ENCODE assay signal across 20 cellular contexts in the genomic region with DNA sequence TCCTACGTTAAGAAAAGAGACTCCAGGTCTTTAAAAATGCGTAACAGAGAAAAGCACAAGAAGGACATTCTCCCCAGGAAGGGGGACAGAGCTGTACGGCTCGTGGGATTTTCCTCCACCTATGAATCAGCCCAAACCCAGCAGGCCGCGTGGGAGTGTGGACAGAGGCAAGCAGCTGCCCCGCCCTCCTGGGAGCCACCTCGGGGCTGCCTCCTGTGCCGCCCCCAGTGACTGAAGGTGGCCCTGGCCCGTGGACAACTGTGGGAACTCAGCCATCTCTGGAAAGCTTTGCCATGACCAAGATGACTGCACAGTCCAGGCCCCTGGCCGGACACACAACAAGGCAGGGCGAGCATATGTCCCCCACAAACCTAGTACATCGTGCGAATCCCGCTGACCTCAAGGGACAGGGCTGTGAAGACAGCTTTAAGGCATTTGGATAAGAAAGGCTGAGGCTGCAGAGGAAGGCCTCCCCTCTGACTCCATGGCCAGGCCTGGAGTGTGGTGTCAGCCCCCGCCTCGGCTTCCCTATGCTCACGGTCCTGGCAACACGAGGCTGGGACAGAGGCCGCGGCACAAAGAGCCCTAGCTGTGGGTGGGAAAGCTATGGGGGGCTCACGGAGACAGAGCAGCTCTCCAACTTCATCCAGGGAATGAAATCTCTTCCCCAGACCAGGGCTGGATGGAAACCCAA. TPM values are rescaled to one million over a fixed set of nuclear protein-coding genes. Genes with fewer than 3 reads are reported as not detected.
DNase-seq lines count a peak whose midpoint lies in the region; ATAC-seq, FAIRE-seq and TF ChIP-seq lines count a peak whose summit lies in the region.
"Had no signal": no experiment of that assay in that cellular context is flagged by ENCODE, and none has a peak within 500 bp of the region (broad histone marks: within the 10 kb centered on the region; RNA-seq: fewer than 3 reads in every experiment).

No MANE protein-coding gene starts in this region.

- H3K4me1 ChIP-seq in HEK293 (ENCODE audit: control insufficient read depth, insufficient read depth, low read length) (no peaks in the 10 kb centered on the region), K562 (replicated peaks in 1 of 2; ENCODE audit: control insufficient read depth in 2 of 2, insufficient read depth in 2 of 2, low read length in 2 of 2) (peaks cover 0 to 29% of the 10 kb centered on the region in 2 experiments; a peak in 4 of 5 replicates), left ventricle myocardium inferior (peaks cover 62% of the 10 kb centered on the region), spleen (peaks cover 0 to 8% (median 0%) of the 10 kb centered on the region in 6 donors)

- H3K27ac ChIP-seq in HEK293 (ENCODE audit: extremely low read depth, low read depth, low read length) (no peak overlapping the region), K562 (ENCODE audit: extremely low read depth, low read depth, low read length) (no peak overlapping the region), left ventricle myocardium inferior (replicated peaks) (peak overlapping the region; percentile 78), spleen (no peak overlapping the region), WERI-Rb-1 (no peak overlapping the region)
- H3K27ac ChIP-seq: transverse colon had no signal

- no peak overlapping the region for H3K27ac Mint-ChIP-seq in mesothelial cell of epicardium
- H3K27ac Mint-ChIP-seq: activated naive CD4-positive, alpha-beta T cell treated with anti-CD3 and anti-CD28 coated beads, Interleukin-2, amount 50 U/mL, for 72 hours; T-cell had no signal

- no peaks in the 10 kb centered on the region for H3K9me3 Mint-ChIP-seq in mesothelial cell of epicardium
- H3K9me3 Mint-ChIP-seq: activated naive CD4-positive, alpha-beta T cell treated with anti-CD3 and anti-CD28 coated beads, Interleukin-2, amount 50 U/mL, for 72 hours; T-cell had no signal

- 24% methylated on average over 22 of the region's 22 CpGs for WGBS in K562 (ENCODE audit: insufficient coverage, low coverage, missing lambda C conversion rate)
- 78 to 95% (median 83%) methylated on average over 20 to 22 of the region's 22 CpGs for WGBS in spleen, 5 donors

- peaks cover 36% of the 10 kb centered on the region for H3K36me3 Mint-ChIP-seq in mesothelial cell of epicardium
- H3K36me3 Mint-ChIP-seq: activated naive CD4-positive, alpha-beta T cell treated with anti-CD3 and anti-CD28 coated beads, Interleukin-2, amount 50 U/mL, for 72 hours; T-cell had no signal

- intact Hi-C loops in K562 (cut with micrococcal nuclease) = loop anchor here (5.0 to 10.0 kb wide), 2 partner anchors 97 to 990 kb away; no protein-coding TSS in a partner anchor
- intact Hi-C loops in left ventricle myocardium inferior (cut with micrococcal nuclease) = no loop called here
- intact Hi-C loops in spleen (cut with DNase I; ENCODE audit: low total_unique reads) = no loop called here

- in situ Hi-C loops in K562 (cut with MboI) = no loop called here

- POLR2A ChIA-PET in HEK293 (lab: Yijun Ruan, JAX) = no interaction called here
- POLR2A ChIA-PET in K562 (lab: Yijun Ruan, JAX) = interaction anchor here (0.5 to 1.3 kb wide), 7 partner anchors 10 to 747 kb away, joined by 3 to 5 read pairs (median 3); no protein-coding TSS in a partner anchor

- DNase-seq in K562 (ENCODE audit: extremely low read depth in 1 of 4, low spot score in 3 of 4) (peak; percentile 41 to 62 (median 56)), left ventricle myocardium inferior (no peak), spleen (peak; percentile 70), mesothelial cell of epicardium (ENCODE audit: low spot score in 2 of 2, unreplicated experiment in 2 of 2) (no peak), NCI-H2227 treated with DMSO at 0.1 percent for 48 hours (lab: John Stamatoyannopoulos, UW) (no peak), WERI-Rb-1 (no peak), DMS114 treated with DMSO at 0.1 percent for 48 hours (lab: John Stamatoyannopoulos, UW; ENCODE audit: unreplicated experiment) (no peak)
- DNase-seq: activated CD4-positive, alpha-beta T cell treated with anti-CD3 and anti-CD28 coated beads, Interleukin-2, amount 50 U/mL, for 4 hours; activated T-cell treated with anti-CD3 and anti-CD28 coated beads for 4 hours; central memory CD4-positive, alpha-beta T cell; effector memory CD4-positive, alpha-beta T cell; Karpas-422; NCI-H1417; NCI-H82; stimulated activated CD4-positive, alpha-beta T cell treated with anti-CD3 and anti-CD28 coated beads, Interleukin-12 subunit alpha, Interleukin-12 subunit beta, amount 100 ng/mL, for 4 hours; T-cell; transverse colon had no signal

- CTCF ChIA-PET in HEK293 (lab: Yijun Ruan, JAX) (interaction anchor here (0.6 to 0.7 kb wide), 2 partner anchors 13 to 21 kb away, joined by 3 to 4 read pairs; no protein-coding TSS in a partner anchor), K562 (lab: Yijun Ruan, JAX; ENCODE audit: low intra/inter-chr PET ratio) (no interaction called here)

- no peak overlapping the region for H3K4me2 ChIP-seq in K562 (ENCODE audit: insufficient read depth, low read length)

- H3K9me1 ChIP-seq in K562 (ENCODE audit: control insufficient read depth, insufficient read depth, low read length) = no peaks in the 10 kb centered on the region

- 0 out of 4 replicates have a peak overlapping the region, but pooled peaks of 1 of the 2 experiments have one; percentile 28 for H3K9ac ChIP-seq in K562 (ENCODE audit: insufficient read depth in 1 of 2, low read depth in 2 of 2, low read length in 2 of 2)

- peaks cover 0 to 42% of the 10 kb centered on the region in 2 experiments; a peak in 1 of 3 replicates for H3K36me3 ChIP-seq in HEK293 (ENCODE audit: control insufficient read depth in 2 of 2, insufficient read depth in 1 of 2, low read length in 2 of 2)
- no peaks in the 10 kb centered on the region for H3K36me3 ChIP-seq in K562 (ENCODE audit: control insufficient read depth, insufficient read depth, low read length)
- H3K36me3 ChIP-seq in left ventricle myocardium inferior = peaks cover 48% of the 10 kb centered on the region
- peaks cover 0 to 87% (median 37%) of the 10 kb centered on the region in 6 donors for H3K36me3 ChIP-seq in spleen
- H3K36me3 ChIP-seq in WERI-Rb-1 = peaks cover 2% of the 10 kb centered on the region; the same call in 1 of the 2 replicates
- H3K36me3 ChIP-seq: transverse colon had no signal

- H4K20me1 ChIP-seq in K562 (replicated peaks; ENCODE audit: control insufficient read depth, insufficient read depth, low read length) = peaks cover 13% of the 10 kb centered on the region

- H3K27me3 ChIP-seq in K562 (ENCODE audit: control insufficient read depth in 2 of 2, insufficient read depth in 2 of 2, low read length in 2 of 2) (peaks cover 54 to 76% of the 10 kb centered on the region in 2 experiments), left ventricle myocardium inferior (ENCODE audit: low read depth) (no peaks in the 10 kb centered on the region), spleen (replicated peaks in 1 of 7) (no peaks in the 10 kb centered on the region), WERI-Rb-1 (ENCODE audit: insufficient read depth, low read depth, severe bottlenecking) (no peaks in the 10 kb centered on the region)
- H3K27me3 ChIP-seq: transverse colon had no signal

- no peak overlapping the region for H3K4me3 Mint-ChIP-seq in mesothelial cell of epicardium
- H3K4me3 Mint-ChIP-seq: T-cell had no signal

- ATAC-seq in K562 = peak; percentile 52
- ATAC-seq: activated naive CD4-positive, alpha-beta T cell treated with anti-CD3 and anti-CD28 coated beads, Interleukin-2, amount 50 U/mL, for 72 hours; T-cell had no signal

- no peak for TF ChIP-seq EP300 in K562 (IDR thresholded peaks at IDR 0.05; ENCODE audit: low read length)

- no TSS peak for BruUV-seq in K562 (replicated peaks; lab: Mats Ljungman, UMichigan)

- H3K4me3 ChIP-seq in HEK293 (ENCODE audit: low read depth, low read length) = no peak overlapping the region
- no peak overlapping the region for H3K4me3 ChIP-seq in K562
- no peak overlapping the region for H3K4me3 ChIP-seq in left ventricle myocardium inferior
- no peak overlapping the region for H3K4me3 ChIP-seq in spleen
- no peak overlapping the region for H3K4me3 ChIP-seq in WERI-Rb-1 (ENCODE audit: low read depth, low read length)
- H3K4me3 ChIP-seq: transverse colon had no signal

- FAIRE-seq in K562 (lab: Jason Lieb, UNC) = no peak
- FAIRE-seq: H54 had no signal

- no peak for TF ChIP-seq RAD21 in K562 (CRISPR knock-in tag; conservative IDR thresholded peaks at IDR 0.05 in 1 of 2, IDR thresholded peaks at IDR 0.05 in 1 of 2)

- TF ChIP-seq POLR2A in K562 (conservative IDR thresholded peaks at IDR 0.05) (no peak), spleen (IDR thresholded peaks at IDR 0.05) (no peak)

- TF ChIP-seq CTCF in HEK293 (tag by site-specific recombination; IDR thresholded peaks at IDR 0.05) (no peak), K562 (IDR thresholded peaks at IDR 0.05 in 2 of 3, conservative IDR thresholded peaks at IDR 0.05 in 1 of 3; ENCODE audit: insufficient read depth in 2 of 3, low read depth in 1 of 3, low read length in 3 of 3) (no peak), left ventricle myocardium inferior (IDR thresholded peaks at IDR 0.05; ENCODE audit: borderline replicate concordance) (no peak), spleen (IDR thresholded peaks at IDR 0.05 in 8 of 11, conservative IDR thresholded peaks at IDR 0.05 in 3 of 11) (no peak), mesothelial cell of epicardium (IDR thresholded peaks at IDR 0.05; ENCODE audit: unreplicated experiment) (no peak), WERI-Rb-1 (IDR thresholded peaks at IDR 0.05; ENCODE audit: low read depth, low read length) (no peak)

- no peak overlapping the region for H2AFZ ChIP-seq in K562 (ENCODE audit: low read depth, low read length)

- no peaks in the 10 kb centered on the region for H3K79me2 ChIP-seq in K562 (ENCODE audit: control insufficient read depth, insufficient read depth, low read length)

- H3K4me1 Mint-ChIP-seq in mesothelial cell of epicardium = peaks cover 26% of the 10 kb centered on the region

- no peaks in the 10 kb centered on the region for H3K27me3 Mint-ChIP-seq in mesothelial cell of epicardium (ENCODE audit: low read depth)
- H3K27me3 Mint-ChIP-seq: T-cell had no signal

- no peaks in the 10 kb centered on the region for H3K9me3 ChIP-seq in HEK293 (ENCODE audit: control insufficient read depth, insufficient read depth, low read depth, low read length)
- H3K9me3 ChIP-seq in K562 (replicated peaks; ENCODE audit: control insufficient read depth, insufficient read depth, low read depth, low read length) = no peaks in the 10 kb centered on the region
- no peaks in the 10 kb centered on the region for H3K9me3 ChIP-seq in left ventricle myocardium inferior (replicated peaks)
- H3K9me3 ChIP-seq in spleen = no peaks in the 10 kb centered on the region
- H3K9me3 ChIP-seq in WERI-Rb-1 (ENCODE audit: severe bottlenecking) = no peaks in the 10 kb centered on the region
- H3K9me3 ChIP-seq: transverse colon had no signal

RNA-seq across cellular contexts. Expression of a gene that starts 26.9 kb away (rescaled TPM):
- total RNA-seq in K562 (2011; cell fraction: chromatin; rRNA removed; ENCODE audit: low replicate concordance) = not detected in 2 replicates
- total RNA-seq in K562 (2011; cell fraction: nucleolus; rRNA removed) = 0.17 TPM in 1 of 2 replicates, not detected in the other
- total RNA-seq in K562 (2011; cell fraction: nucleoplasm; rRNA removed) = not detected in 2 replicates
- total RNA-seq in K562 (2014; rRNA removed) (0.08 TPM in 1 of 2 replicates, not detected in the other), K562 (2014; rRNA removed; fragmentation: Illumina TruSeq; extraction: Trizol) (not detected in 2 replicates), K562 (2015; rRNA removed; fragmentation: Illumina TruSeq; extraction: Trizol) (0.11 TPM in 1 of 2 replicates, not detected in the other), K562 (2021) (0.20 and 0.33 TPM in 2 replicates), left ventricle myocardium inferior (25.2 TPM), spleen (10 to 100 TPM; 21.1 to 51.5 (median 32.3) TPM), mesothelial cell of epicardium (33.1 to 34.5 TPM (median 33.8 TPM) in 3 replicates)
- polyA plus RNA-seq in K562 (2011; rRNA removed) (0.08 and 0.22 TPM in 2 replicates), K562 (2014; fragmentation: Illumina TruSeq; extraction: Trizol) (0.08 and 0.10 TPM in 2 replicates), K562 (2014; fragmentation: Nextera tagmentation; extraction: Ambion mirVana) (not detected), K562 (2014; rRNA removed) (0.09 and 0.12 TPM in 2 replicates), spleen (10 to 100 TPM; 17.7 to 40.1 (median 18.2) TPM)
- polyA plus RNA-seq in K562 (2011; cell fraction: cytosol; rRNA removed) = 0.24 TPM in 1 of 2 replicates, not detected in the other
- 0.31 TPM in 1 of 2 replicates, not detected in the other for polyA plus RNA-seq in K562 (2011; cell fraction: nucleus; rRNA removed)
- polyA plus RNA-seq in K562 (2012) = 0.12 and 0.47 TPM in 2 replicates
- not detected in 2 replicates for polyA minus RNA-seq in K562 (2011; rRNA and poly(A)+ RNA removed)
- polyA minus RNA-seq in K562 (2011; cell fraction: cytosol; rRNA and poly(A)+ RNA removed) = not detected in 2 replicates
- polyA minus RNA-seq in K562 (2011; cell fraction: nucleus; rRNA and poly(A)+ RNA removed) = 0.27 TPM in 1 of 2 replicates, not detected in the other

Comparison
In these comparisons a context has a peak if more than half of its experiments do, and no peak if none do; other contexts are left out.
1. DNase-seq: peak in K562 (4 of 4) and spleen (single experiment); none in left ventricle myocardium inferior (single experiment), mesothelial cell of epicardium (0 of 2), NCI-H2227 treated with DMSO at 0.1 percent for 48 hours (single experiment), WERI-Rb-1 (single experiment) and DMS114 treated with DMSO at 0.1 percent for 48 hours (single experiment).
2. RNA of a gene that starts 26.9 kb away (total RNA-seq): 33.1 to 34.5 TPM in mesothelial cell of epicardium, 21.1 to 51.5 TPM in spleen and 25.2 TPM in left ventricle myocardium inferior (single experiment); 0.08 to 0.33 TPM in K562; every median in the first group is over 10 times any median in the second.